Comparison of ENCODE assay signal across 8 cellular contexts in the genomic region with DNA sequence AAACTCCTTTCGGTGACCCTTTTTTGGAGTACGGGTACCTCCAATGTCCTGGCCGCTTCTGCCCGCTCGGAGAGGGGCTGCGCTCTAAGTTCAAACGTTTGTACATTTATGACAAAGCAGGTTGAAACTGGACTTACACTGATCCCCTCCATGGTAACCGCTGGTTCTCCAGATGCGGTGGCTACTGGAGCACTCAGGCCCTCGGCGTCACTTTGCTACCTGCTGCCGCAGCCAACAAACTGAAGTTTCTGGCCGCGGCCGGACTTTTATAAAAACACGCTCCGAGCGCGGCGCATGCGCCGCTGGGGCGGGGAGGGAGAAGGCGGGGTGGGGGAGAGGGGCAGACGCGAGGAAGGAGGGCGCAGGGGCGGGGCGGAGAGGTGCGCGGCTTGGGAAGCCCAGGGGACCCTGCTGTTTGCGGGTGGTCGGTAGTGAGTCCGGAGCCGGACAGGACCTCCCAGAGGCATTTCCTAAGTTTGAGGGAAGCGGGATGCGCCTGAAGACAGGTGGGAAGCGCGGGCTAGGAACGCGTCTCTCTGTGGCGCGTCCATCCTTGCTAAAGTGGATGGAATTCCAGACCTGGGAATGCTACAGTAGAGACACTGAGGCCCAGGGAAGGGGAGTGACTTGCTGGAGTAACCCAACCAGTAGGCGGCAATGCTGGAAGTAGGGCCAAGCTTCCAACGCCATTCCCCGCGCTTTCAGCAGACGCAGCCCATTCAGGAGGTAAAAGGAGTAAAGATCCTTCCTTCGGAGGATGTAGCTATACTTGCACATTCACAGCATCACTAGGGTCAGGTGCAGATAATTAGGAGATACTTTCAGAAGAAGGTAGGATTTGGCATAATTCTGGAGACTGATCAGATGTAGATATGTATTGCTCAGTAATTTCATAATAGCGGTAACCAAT. TPM values are rescaled to one million over a fixed set of nuclear protein-coding genes. Genes with fewer than 3 reads are reported as not detected.
DNase-seq lines count a peak whose midpoint lies in the region; ATAC-seq lines count a peak whose summit lies in the region.

A gene (minus strand): TSS at position 241 of the 910 bp plus-strand sequence. CDS start 89 bp downstream, at position 152.

- ATAC-seq in HG02970 (IDR thresholded peaks at IDR 0.05; ENCODE audit: low FRiP score, unreplicated experiment), result peak; percentile 30

- DNase-seq in GM03348 (ENCODE audit: low spot score) (peak; percentile 53), NCI-H446 treated with DMSO at 0.1 percent for 48 hours (lab: John Stamatoyannopoulos, UW) (peak; percentile 5), ecto neural progenitor cell (ENCODE audit: low spot score) (peak; percentile 95), mesendoderm (peak; percentile 96), OCI-M2 (lab: John Stamatoyannopoulos, UW; ENCODE audit: unreplicated experiment) (no peak)
- DNase-seq in activated CD4-positive, alpha-beta T cell treated with anti-CD3 and anti-CD28 coated beads, Interleukin-2, amount 50 U/mL, for 4 hours, result peak; percentile 81 to 84
- DNase-seq in stimulated activated CD8-positive, alpha-beta memory T cell treated with anti-CD3 and anti-CD28 coated beads, Interleukin-15, amount 100 ng/mL, for 1 hour (ENCODE audit: low read depth), result peak; percentile 86

- H3K56ac ChIP-seq in mesendoderm (ENCODE audit: low read length), result peak within 1 kb of the TSS; percentile 86

- H2BK120ac ChIP-seq in mesendoderm (ENCODE audit: low read depth, low read length), result no peak within 1 kb of the TSS

- H3K4ac ChIP-seq in mesendoderm (ENCODE audit: low read depth, low read length), result no peak within 1 kb of the TSS

- H3K27me3 ChIP-seq in mesendoderm (ENCODE audit: insufficient read depth, low read length, poor library complexity), result peaks cover 8% of the 10 kb centered on the region

- H3K18ac ChIP-seq in mesendoderm (ENCODE audit: low read length), result peak within 1 kb of the TSS; percentile 42

- H3K36me3 ChIP-seq in mesendoderm (ENCODE audit: control insufficient read depth, insufficient read depth, low read length), result peaks cover 6% of the 10 kb centered on the region

- peaks cover 1% of the 10 kb centered on the region for H3K79me2 ChIP-seq in mesendoderm (ENCODE audit: control insufficient read depth, insufficient read depth, low read length)

- peak within 1 kb of the TSS; percentile 68 for H3K9ac ChIP-seq in mesendoderm (ENCODE audit: low read length)

- no peak within 1 kb of the TSS for H3K23ac ChIP-seq in mesendoderm (ENCODE audit: low read length)

- H2BK5ac ChIP-seq in mesendoderm (ENCODE audit: low read length), result peak within 1 kb of the TSS; percentile 4

- H4K5ac ChIP-seq in mesendoderm (ENCODE audit: low read length), result no peak within 1 kb of the TSS

- H3K4me3 ChIP-seq in mesendoderm (ENCODE audit: low read length), result peak within 1 kb of the TSS; percentile 49

- peaks cover 5% of the 10 kb centered on the region for H3K79me1 ChIP-seq in mesendoderm (ENCODE audit: low read length)

- H3K4me2 ChIP-seq in mesendoderm (ENCODE audit: low read length), result peak within 1 kb of the TSS; percentile 78

- H2AK5ac ChIP-seq in mesendoderm (ENCODE audit: low read length), result no peak within 1 kb of the TSS

- H3K4me1 ChIP-seq in mesendoderm (ENCODE audit: control insufficient read depth, low read depth, low read length), result no peaks in the 10 kb centered on the region

- WGBS in mesendoderm (ENCODE audit: extremely low coverage, insufficient coverage, low lambda C conversion rate), result no CpG with 5 or more reads among the region's 50 CpGs

- no peak within 1 kb of the TSS for H2BK15ac ChIP-seq in mesendoderm (replicated peaks; ENCODE audit: low read depth)

- H4K8ac ChIP-seq in mesendoderm (ENCODE audit: low read depth, low read length), result no peak within 1 kb of the TSS

- H3K27ac ChIP-seq in mesendoderm (ENCODE audit: low read depth, low read length), result peak within 1 kb of the TSS; percentile 70

RNA-seq across cellular contexts. Expression of the gene that starts here (rescaled TPM):
- polyA plus RNA-seq in mesendoderm (2013, experiment 1 of 2), result 1.7 TPM
- 1.9 TPM for polyA plus RNA-seq in mesendoderm (2013, experiment 2 of 2)
